ENCODE assay signal across 2 cellular contexts in genomic region chr2:15930589-15931513, GRCh38.
TF ChIP-seq lines count a peak whose summit lies in the region.

No MANE protein-coding gene starts in this region.

TF ChIP-seq in HepG2, 621 proteins besides CTCF, POLR2A, EP300 and RAD21:
- TF ChIP-seq ZNF12 (CRISPR knock-in tag; IDR thresholded peaks at IDR 0.05) (peak; percentile 81), MIER2 (CRISPR knock-in tag; IDR thresholded peaks at IDR 0.05) (no peak)

TF ChIP-seq in K562, 482 proteins besides CTCF, POLR2A, EP300 and RAD21:
- no peak for TF ChIP-seq ZBTB34 (CRISPR knock-in tag; IDR thresholded peaks at IDR 0.05)
- TF ChIP-seq ZNF12 (CRISPR knock-in tag; IDR thresholded peaks at IDR 0.05), result peak; percentile 88
